ENCODE assay signal across 12 cellular contexts in the genomic region with DNA sequence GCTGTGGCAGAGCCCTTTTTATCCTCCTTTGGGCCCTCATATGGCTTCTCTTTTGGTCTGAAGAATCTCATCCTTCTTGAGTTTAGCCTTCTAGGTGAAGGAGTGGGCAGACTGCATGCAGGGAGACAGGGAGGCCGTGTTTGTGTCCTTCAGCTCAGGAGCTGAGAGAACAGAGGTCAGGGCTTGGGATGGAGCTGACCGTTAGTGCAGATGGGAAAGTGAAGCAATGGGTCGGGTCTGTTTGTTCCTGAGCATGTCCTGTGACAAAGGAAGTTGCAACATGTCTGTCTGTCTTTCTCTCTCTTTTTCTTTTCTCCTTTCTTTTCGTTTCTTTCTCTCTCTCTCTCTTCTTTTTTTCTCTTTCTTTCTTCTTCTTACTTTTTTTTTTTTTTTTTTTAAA. TPM values are rescaled to one million over a fixed set of nuclear protein-coding genes. Genes with fewer than 3 reads are reported as not detected.
DNase-seq lines count a peak whose midpoint lies in the region; ATAC-seq, FAIRE-seq and TF ChIP-seq lines count a peak whose summit lies in the region.
"Had no signal": no experiment of that assay in that cellular context is flagged by ENCODE, and none has a peak within 500 bp of the region (broad histone marks: within the 10 kb centered on the region; RNA-seq: fewer than 3 reads in every experiment).

No MANE protein-coding gene starts in this region.

- no peaks in the 10 kb centered on the region for H3K9me1 ChIP-seq in K562 (ENCODE audit: control insufficient read depth, insufficient read depth, low read length)

- no peaks in the 10 kb centered on the region for H3K36me3 ChIP-seq in mammary epithelial cell (ENCODE audit: insufficient read depth, low read length)
- peaks cover 24% of the 10 kb centered on the region; the same call in 2 of the 3 replicates for H3K36me3 ChIP-seq in K562 (ENCODE audit: control insufficient read depth, insufficient read depth, low read length)
- H3K36me3 ChIP-seq in lung (ENCODE audit: control insufficient read depth in 2 of 2, insufficient read depth in 2 of 2, low read length in 2 of 2), result peaks cover 0 to 7% of the 10 kb centered on the region in 2 donors
- H3K36me3 ChIP-seq in upper lobe of right lung, result peaks cover 5% of the 10 kb centered on the region

- H3K36me3 Mint-ChIP-seq in MCF 10A (ENCODE audit: insufficient read depth, unreplicated experiment), result peaks cover 15% of the 10 kb centered on the region

- WGBS in mammary epithelial cell (ENCODE audit: low coverage, missing lambda C conversion rate), result 83% methylated on average over 4 of the region's 4 CpGs
- 28% methylated on average over 4 of the region's 4 CpGs for WGBS in K562 (ENCODE audit: insufficient coverage, low coverage, missing lambda C conversion rate)
- WGBS in lung, 2 donors, result 3 to 33% methylated on average over 4 of the region's 4 CpGs

- H3K4me2 ChIP-seq in mammary epithelial cell (ENCODE audit: insufficient read depth, low read depth, low read length) (no peak overlapping the region), K562 (ENCODE audit: insufficient read depth, low read length) (no peak overlapping the region)

- no peaks in the 10 kb centered on the region for H3K27me3 Mint-ChIP-seq in MCF 10A (ENCODE audit: insufficient read depth, unreplicated experiment)

- no peak; the same call in 2 of the 3 replicates for ATAC-seq in K562
- ATAC-seq in lung (ENCODE audit: insufficient read depth, low FRiP score), result no peak
- peak; percentile 50 for ATAC-seq in upper lobe of right lung
- ATAC-seq in HG03025 (IDR thresholded peaks at IDR 0.05; ENCODE audit: low FRiP score, unreplicated experiment), result no peak
- no peak for ATAC-seq in HG03159 (IDR thresholded peaks at IDR 0.05; ENCODE audit: unreplicated experiment)
- no peak for ATAC-seq in GM21367 (IDR thresholded peaks at IDR 0.05; ENCODE audit: unreplicated experiment)

- no peak overlapping the region for H2AFZ ChIP-seq in mammary epithelial cell (ENCODE audit: low read depth, low read length)
- no peak overlapping the region for H2AFZ ChIP-seq in K562 (ENCODE audit: low read depth, low read length)

- H4K20me1 ChIP-seq in mammary epithelial cell (ENCODE audit: insufficient read depth, low read length), result no peaks in the 10 kb centered on the region
- peaks cover 62% of the 10 kb centered on the region for H4K20me1 ChIP-seq in K562 (replicated peaks; ENCODE audit: control insufficient read depth, insufficient read depth, low read length)

- H3K9me3 ChIP-seq in mammary epithelial cell (replicated peaks; ENCODE audit: insufficient read depth, low read length), result no peaks in the 10 kb centered on the region
- no peaks in the 10 kb centered on the region for H3K9me3 ChIP-seq in K562 (replicated peaks; ENCODE audit: control insufficient read depth, insufficient read depth, low read depth, low read length)
- H3K9me3 ChIP-seq in lung (ENCODE audit: control insufficient read depth in 2 of 2, insufficient read depth in 1 of 2, low read length in 1 of 2), result no peaks in the 10 kb centered on the region
- no peaks in the 10 kb centered on the region for H3K9me3 ChIP-seq in upper lobe of right lung

- BruUV-seq in MCF 10A (replicated peaks; lab: Mats Ljungman, UMichigan), result no TSS peak
- BruUV-seq in mammary epithelial cell (replicated peaks; lab: Mats Ljungman, UMichigan), result no TSS peak
- no TSS peak for BruUV-seq in K562 (replicated peaks; lab: Mats Ljungman, UMichigan)

- H3K27ac ChIP-seq in mammary epithelial cell (ENCODE audit: insufficient read depth, low read depth, low read length) (no peak overlapping the region), K562 (ENCODE audit: extremely low read depth, low read depth, low read length) (no peak overlapping the region), lung (ENCODE audit: low read depth in 1 of 2, low read length in 1 of 2) (peak overlapping the region; percentile 28 to 71), upper lobe of right lung (peak overlapping the region; percentile 6)

- dilution Hi-C loops in mammary epithelial cell (cut with HindIII; ENCODE audit: low sequenced_read_pairs), result no loop called here

- peaks cover 99% of the 10 kb centered on the region for H3K79me2 ChIP-seq in mammary epithelial cell (ENCODE audit: insufficient read depth, low read length)
- H3K79me2 ChIP-seq in K562 (ENCODE audit: control insufficient read depth, insufficient read depth, low read length), result peaks cover 96% of the 10 kb centered on the region

- TF ChIP-seq RAD21 in K562 (CRISPR knock-in tag; conservative IDR thresholded peaks at IDR 0.05 in 1 of 2, IDR thresholded peaks at IDR 0.05 in 1 of 2), result no peak

- H3K4me1 ChIP-seq in mammary epithelial cell (ENCODE audit: insufficient read depth, low read length) (peaks cover 7% of the 10 kb centered on the region), K562 (replicated peaks in 1 of 2; ENCODE audit: control insufficient read depth in 2 of 2, insufficient read depth in 2 of 2, low read length in 2 of 2) (peaks cover 0 to 12% of the 10 kb centered on the region in 2 experiments; a peak in 3 of 5 replicates), lung (ENCODE audit: control insufficient read depth in 2 of 2, insufficient read depth in 2 of 2, low read length in 2 of 2) (peaks cover 31 to 53% of the 10 kb centered on the region in 2 donors), upper lobe of right lung (peaks cover 48% of the 10 kb centered on the region)

- in situ Hi-C loops in mammary epithelial cell (cut with MboI; ENCODE audit: low sequenced_read_pairs in 2 of 2), result no loop called here
- in situ Hi-C loops in K562 (cut with MboI), result no loop called here

- POLR2A ChIA-PET in MCF 10A (lab: Yijun Ruan, JAX) (interaction anchor here (0.6 to 16.1 kb wide), 8 partner anchors 11 to 237 kb away, joined by 3 to 229 read pairs (median 6); a partner anchor contains a TSS), K562 (lab: Yijun Ruan, JAX) (interaction anchor here (1.8 to 10.6 kb wide), 3 partner anchors 9 to 17 kb away, joined by 7 to 130 read pairs (median 9); no protein-coding TSS in a partner anchor)

- peaks cover 48% of the 10 kb centered on the region for H3K4me1 Mint-ChIP-seq in MCF 10A (ENCODE audit: insufficient read depth, unreplicated experiment)

- H3K9ac ChIP-seq in mammary epithelial cell (ENCODE audit: insufficient read depth, low read length), result no peak overlapping the region
- peak overlapping the region in 1 of 2 experiments; percentile 39; a peak in 1 of 4 replicates for H3K9ac ChIP-seq in K562 (ENCODE audit: insufficient read depth in 1 of 2, low read depth in 2 of 2, low read length in 2 of 2)

- peak; percentile 80 for DNase-seq in MCF 10A (ENCODE audit: unreplicated experiment)
- no peak for DNase-seq in mammary epithelial cell
- peak in 1 of 4 experiments; percentile 13 for DNase-seq in K562 (ENCODE audit: extremely low read depth in 1 of 4, low spot score in 3 of 4)
- no peak for DNase-seq in lung (ENCODE audit: low spot score)
- DNase-seq in upper lobe of right lung, result peak; percentile 17
- DNase-seq: mesendoderm; NCI-H1694; stimulated activated CD4-positive, alpha-beta T cell treated with anti-CD3 and anti-CD28 coated beads, Interleukin-12 subunit alpha, Interleukin-12 subunit beta, amount 100 ng/mL, for 4 hours; stimulated activated naive CD4-positive, alpha-beta T cell treated with Interleukin-2 at 50 U/mL for 16 hours had no signal

- intact Hi-C loops in MCF 10A (cut with micrococcal nuclease), result no loop called here
- intact Hi-C loops in mammary epithelial cell (cut with micrococcal nuclease), result no loop called here
- intact Hi-C loops in K562 (cut with micrococcal nuclease), result no loop called here
- intact Hi-C loops in upper lobe of right lung (cut with DNase I), result no loop called here

- FAIRE-seq in K562 (lab: Jason Lieb, UNC), result no peak

- H3K4me3 Mint-ChIP-seq in MCF 10A (ENCODE audit: unreplicated experiment), result no peak overlapping the region

- CTCF ChIA-PET in MCF 10A (lab: Yijun Ruan, JAX), result interaction anchor here (1.2 to 4.5 kb wide), 9 partner anchors 10 to 261 kb away, joined by 3 to 36 read pairs (median 7); a partner anchor contains a TSS
- CTCF ChIA-PET in mammary epithelial cell (lab: Charles Lee; ENCODE audit: low non-redundant PET), result no interaction called here
- CTCF ChIA-PET in K562 (lab: Yijun Ruan, JAX; ENCODE audit: low intra/inter-chr PET ratio), result no interaction called here

- TF ChIP-seq EP300 in K562 (IDR thresholded peaks at IDR 0.05; ENCODE audit: low read length), result no peak

- TF ChIP-seq CTCF in MCF 10A (IDR thresholded peaks at IDR 0.05; ENCODE audit: unreplicated experiment), result no peak
- no peak for TF ChIP-seq CTCF in mammary epithelial cell (conservative IDR thresholded peaks at IDR 0.05 in 1 of 2, IDR thresholded peaks at IDR 0.05 in 1 of 2; ENCODE audit: extremely low read depth in 1 of 2, insufficient read depth in 1 of 2, low read depth in 1 of 2, low read length in 2 of 2)
- TF ChIP-seq CTCF in K562 (IDR thresholded peaks at IDR 0.05 in 2 of 3, conservative IDR thresholded peaks at IDR 0.05 in 1 of 3; ENCODE audit: insufficient read depth in 2 of 3, low read depth in 1 of 3, low read length in 3 of 3), result no peak
- TF ChIP-seq CTCF in lung (IDR thresholded peaks at IDR 0.05; ENCODE audit: control extremely low read depth, extremely low read depth), result no peak
- TF ChIP-seq CTCF in upper lobe of right lung (IDR thresholded peaks at IDR 0.05), result no peak

- no peaks in the 10 kb centered on the region for H3K9me3 Mint-ChIP-seq in MCF 10A (ENCODE audit: unreplicated experiment)

- TF ChIP-seq POLR2A in K562 (conservative IDR thresholded peaks at IDR 0.05), result no peak

- H3K27me3 ChIP-seq in mammary epithelial cell (ENCODE audit: insufficient read depth, low read length) (no peaks in the 10 kb centered on the region), K562 (ENCODE audit: control insufficient read depth in 2 of 2, insufficient read depth in 2 of 2, low read length in 2 of 2) (no peaks in the 10 kb centered on the region), lung (ENCODE audit: control insufficient read depth, insufficient read depth) (no peaks in the 10 kb centered on the region), upper lobe of right lung (no peaks in the 10 kb centered on the region)

- H3K4me3 ChIP-seq in mammary epithelial cell (replicated peaks in 1 of 3; ENCODE audit: insufficient read depth in 1 of 3, low read depth in 2 of 3, low read length in 3 of 3) (no peak overlapping the region), K562 (no peak overlapping the region), lung (no peak overlapping the region), upper lobe of right lung (no peak overlapping the region)

- H3K27ac Mint-ChIP-seq in MCF 10A (ENCODE audit: low read depth, unreplicated experiment), result peak overlapping the region; percentile 80

RNA-seq across cellular contexts. Expression of a gene that starts 14.9 kb away (rescaled TPM):
- total RNA-seq in MCF 10A (2022), result 142 and 178 TPM in 2 replicates
- total RNA-seq in mammary epithelial cell, result 10 to 100 TPM; 44.2 to 77.5 TPM
- polyA plus RNA-seq in mammary epithelial cell, result 57.4 TPM
- 69.6 TPM for polyA minus RNA-seq in mammary epithelial cell
- 70.6 and 157 TPM in 2 replicates for total RNA-seq in K562 (2011; cell fraction: chromatin; rRNA removed; ENCODE audit: low replicate concordance)
- total RNA-seq in K562 (2011; cell fraction: nucleolus; rRNA removed), result 89.5 and 98.9 TPM in 2 replicates
- total RNA-seq in K562 (2011; cell fraction: nucleoplasm; rRNA removed), result 74.0 and 80.4 TPM in 2 replicates
- total RNA-seq in K562 (2014; rRNA removed), result 52.1 and 57.2 TPM in 2 replicates
- total RNA-seq in K562 (2014; rRNA removed; fragmentation: Illumina TruSeq; extraction: Trizol), result 36.1 and 36.6 TPM in 2 replicates
- 33.3 and 35.6 TPM in 2 replicates for total RNA-seq in K562 (2015; rRNA removed; fragmentation: Illumina TruSeq; extraction: Trizol)
- 81.3 and 94.2 TPM in 2 replicates for total RNA-seq in K562 (2021)
- polyA plus RNA-seq in K562 (2011; rRNA removed), result 66.5 and 72.1 TPM in 2 replicates
- 68.3 and 74.8 TPM in 2 replicates for polyA plus RNA-seq in K562 (2011; cell fraction: cytosol; rRNA removed)
- polyA plus RNA-seq in K562 (2011; cell fraction: nucleus; rRNA removed), result 140 and 167 TPM in 2 replicates
- polyA plus RNA-seq in K562 (2012), result 53.3 and 64.1 TPM in 2 replicates
- polyA plus RNA-seq in K562 (2014; fragmentation: Illumina TruSeq; extraction: Trizol), result 73.6 and 78.3 TPM in 2 replicates
- polyA plus RNA-seq in K562 (2014; fragmentation: Nextera tagmentation; extraction: Ambion mirVana), result 1 to 10 TPM in 1 of 2 experiments, under 1 TPM in 1; 0.63 to 1.3 TPM
- 53.4 and 57.2 TPM in 2 replicates for polyA plus RNA-seq in K562 (2014; rRNA removed)
- polyA minus RNA-seq in K562 (2011; rRNA and poly(A)+ RNA removed), result 48.3 and 60.9 TPM in 2 replicates
- polyA minus RNA-seq in K562 (2011; cell fraction: cytosol; rRNA and poly(A)+ RNA removed), result 37.6 and 41.0 TPM in 2 replicates
- polyA minus RNA-seq in K562 (2011; cell fraction: nucleus; rRNA and poly(A)+ RNA removed), result 30.2 and 35.1 TPM in 2 replicates
- 100 to 1,000 TPM in 1 of 2 donors, 10 to 100 TPM in 1; 35.8 to 116 TPM for total RNA-seq in lung
- 10 to 100 TPM; 55.7 to 94.5 TPM for polyA plus RNA-seq in lung
- total RNA-seq in upper lobe of right lung, result 92.3 TPM

Comparison
In these comparisons a context has a peak if more than half of its experiments do, and no peak if none do; other contexts are left out.
1. DNase-seq: peak in MCF 10A (single experiment) and upper lobe of right lung (single experiment); none in mammary epithelial cell (single experiment) and lung (single experiment).
2. H3K27ac ChIP-seq: peak in lung (2 of 2) and upper lobe of right lung (single experiment); none in mammary epithelial cell (single experiment) and K562 (single experiment).